In the genomic region with DNA sequence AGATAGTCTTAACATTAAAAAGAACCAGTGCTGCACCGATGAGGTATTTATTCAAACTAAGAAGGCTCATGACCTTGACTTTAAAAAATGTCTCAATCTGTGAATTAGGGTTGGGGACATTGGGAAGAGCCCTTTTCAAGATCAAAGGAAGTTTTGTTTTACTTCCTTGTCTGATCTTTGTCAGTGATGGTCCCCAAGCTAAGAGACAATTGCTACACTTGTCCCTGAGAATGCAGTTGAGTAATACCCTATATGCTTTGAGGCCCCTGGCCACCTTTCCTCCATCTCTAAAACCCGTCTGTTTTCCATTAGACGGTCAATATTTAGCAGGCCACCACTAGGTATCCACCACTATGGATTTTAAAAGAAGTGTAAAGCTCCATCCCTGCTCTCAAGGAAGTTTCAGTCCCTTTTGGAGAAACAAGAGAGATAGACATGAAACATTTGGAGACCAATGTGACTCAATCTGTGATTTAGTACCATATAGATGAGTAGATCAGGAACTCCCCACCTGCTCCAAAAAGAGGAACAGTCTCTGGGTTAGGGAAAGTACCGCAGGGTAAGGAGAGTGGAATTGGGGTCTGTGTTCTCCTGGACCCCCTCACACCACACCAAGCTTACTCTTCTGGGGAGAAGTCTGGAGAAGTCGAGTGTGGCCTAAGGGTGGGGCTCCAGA, we compare ENCODE assay signal across 14 cellular contexts.
DNase-seq lines count a peak whose midpoint lies in the region; ATAC-seq lines count a peak whose summit lies in the region.
"Had no signal": no experiment of that assay in that cellular context is flagged by ENCODE, and none has a peak within 500 bp of the region (broad histone marks: within the 10 kb centered on the region; RNA-seq: fewer than 3 reads in every experiment).

No MANE protein-coding gene starts in this region.

- ATAC-seq in GM18870 (IDR thresholded peaks at IDR 0.05; ENCODE audit: unreplicated experiment) (peak; percentile 75), GM21737 (IDR thresholded peaks at IDR 0.05; ENCODE audit: unreplicated experiment) (peak; percentile 63), HG03095 (IDR thresholded peaks at IDR 0.05; ENCODE audit: unreplicated experiment) (peak; percentile 84), GM21381 (IDR thresholded peaks at IDR 0.05; ENCODE audit: unreplicated experiment) (no peak)
- peak; percentile 35 for ATAC-seq in stimulated activated naive CD8-positive, alpha-beta T cell treated with anti-CD3 and anti-CD28 coated beads, Interleukin-15, Interleukin-2, amounts not matched to agents 100 U/mL and 50 U/mL, for 24 hours
- ATAC-seq: heart right ventricle; left colon; naive thymus-derived CD8-positive, alpha-beta T cell had no signal

- DNase-seq in stimulated activated naive CD8-positive, alpha-beta T cell treated with anti-CD3 and anti-CD28 coated beads, Interleukin-15, Interleukin-2, amounts not matched to agents 100 U/mL and 50 U/mL, for 24 hours: no peak
- DNase-seq in cerebellar cortex (ENCODE audit: low spot score): no peak
- no peak for DNase-seq in stimulated activated CD4-positive, alpha-beta T cell treated with anti-CD3 and anti-CD28 coated beads, Interleukin-2, amount 100 ng/mL, for 24 hours
- DNase-seq: activated CD4-positive, CD25-positive, alpha-beta regulatory T cell; activated CD8-positive, alpha-beta memory T cell treated with anti-CD3 and anti-CD28 coated beads, Interleukin-2, amount 50 U/mL, for 48 hours; heart right ventricle; left colon; naive thymus-derived CD8-positive, alpha-beta T cell; NCI-H2107; SK-N-SH had no signal
